ENCODE assay signal across 1 cellular context in the genomic region with DNA sequence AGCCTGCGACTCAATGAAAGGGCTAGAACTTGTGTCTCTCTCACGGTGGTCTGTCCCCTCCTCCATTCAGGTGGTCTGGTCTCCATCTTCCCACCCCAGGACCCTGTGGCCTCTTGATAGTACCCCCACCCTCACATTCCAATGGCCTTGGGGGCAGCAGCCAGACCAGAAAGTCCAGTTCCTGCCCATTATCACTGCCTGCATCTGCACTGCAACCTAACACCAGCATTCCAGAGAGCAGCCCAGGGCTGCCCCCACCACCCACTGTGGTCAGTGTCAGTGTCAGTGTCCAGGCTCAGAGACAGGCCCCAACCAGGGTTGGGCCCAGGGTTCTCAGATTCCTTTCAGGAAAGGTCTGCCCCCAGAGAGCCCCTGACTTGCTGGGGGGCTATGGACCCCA.
TF ChIP-seq lines count a peak whose summit lies in the region.

No MANE protein-coding gene starts in this region.

TF ChIP-seq in HCT116, 20 proteins besides CTCF, POLR2A, EP300 and RAD21:
- TF ChIP-seq EGR1 (IDR thresholded peaks at IDR 0.05; ENCODE audit: low read depth) (no peak), EZH2 (IDR thresholded peaks at IDR 0.05) (no peak), ZNF274 (IDR thresholded peaks at IDR 0.05; ENCODE audit: low read depth, low read length) (no peak), FOSL1 (IDR thresholded peaks at IDR 0.05; ENCODE audit: low read depth) (no peak), CEBPB (IDR thresholded peaks at IDR 0.05; ENCODE audit: low read depth) (no peak), SP1 (IDR thresholded peaks at IDR 0.05; ENCODE audit: low read depth) (no peak), ELF1 (IDR thresholded peaks at IDR 0.05; ENCODE audit: borderline replicate concordance, low read depth) (no peak), YY1 (IDR thresholded peaks at IDR 0.05; ENCODE audit: extremely low read depth, insufficient replicate concordance, low read depth, low read length) (no peak), SIN3A (IDR thresholded peaks at IDR 0.05; ENCODE audit: low read depth) (no peak), JUND (IDR thresholded peaks at IDR 0.05) (no peak)
- TF ChIP-seq, protein P1, sequence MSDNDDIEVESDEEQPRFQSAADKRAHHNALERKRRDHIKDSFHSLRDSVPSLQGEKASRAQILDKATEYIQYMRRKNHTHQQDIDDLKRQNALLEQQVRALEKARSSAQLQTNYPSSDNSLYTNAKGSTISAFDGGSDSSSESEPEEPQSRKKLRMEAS (IDR thresholded peaks at IDR 0.05), result no peak
- TF ChIP-seq, protein P2, sequence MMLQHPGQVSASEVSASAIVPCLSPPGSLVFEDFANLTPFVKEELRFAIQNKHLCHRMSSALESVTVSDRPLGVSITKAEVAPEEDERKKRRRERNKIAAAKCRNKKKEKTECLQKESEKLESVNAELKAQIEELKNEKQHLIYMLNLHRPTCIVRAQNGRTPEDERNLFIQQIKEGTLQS (IDR thresholded peaks at IDR 0.05), result no peak
